17 cellular contexts compared by ENCODE assay signal in the genomic region with DNA sequence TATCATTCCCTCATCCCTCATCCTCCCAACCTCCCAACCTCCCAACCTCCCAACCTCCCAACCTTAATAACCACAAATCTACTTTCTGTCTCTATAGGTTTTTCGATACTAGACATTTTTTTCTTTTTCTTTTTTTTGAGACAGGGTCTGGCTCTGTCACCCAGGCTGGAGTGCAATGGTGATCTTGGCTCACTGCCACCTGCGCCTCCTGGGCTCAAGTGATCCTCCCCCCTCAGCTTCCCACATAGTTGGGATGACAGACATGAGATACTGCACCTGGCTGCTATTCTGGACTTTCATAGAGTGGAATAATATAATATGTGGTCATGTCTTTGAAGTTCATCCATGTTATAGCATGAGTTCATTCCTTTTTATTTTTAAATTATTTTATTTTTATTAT.
"Had no signal": no experiment of that assay in that cellular context is flagged by ENCODE, and none has a peak within 500 bp of the region (broad histone marks: within the 10 kb centered on the region; RNA-seq: fewer than 3 reads in every experiment).

No MANE protein-coding gene starts in this region.

- H3K27ac ChIP-seq: brain microvascular endothelial cell, tibial artery had no signal

- H3K4me3 ChIP-seq: tibial artery had no signal

- H3K27ac Mint-ChIP-seq: activated CD4-positive, alpha-beta T cell treated with anti-CD3 and anti-CD28 coated beads, Interleukin-2, amount 10 ng/mL, durations not matched to agents 7 days and 5 days; activated naive CD8-positive, alpha-beta T cell treated with anti-CD3 and anti-CD28 coated beads, Interleukin-2, amount 10 ng/mL, durations not matched to agents 7 days and 5 days; activated T-helper 1 cell treated with anti-CD3 and anti-CD28 coated beads, Interleukin-12 subunit alpha, Interleukin-12 subunit beta, Interleukin-2, Interleukin-4 antibody, amounts not matched to agents 30 ng/mL and 10 ng/mL and 1 ng/mL, durations not matched to agents 14 hours and 24 hours and 36 hours; dendritic cell treated with granulocyte-macrophage colony-stimulating factor and Interleukin-4, amounts not matched to agents 40 ng/mL and 50 ng/mL, for 4 days; natural killer cell treated with Interleukin-12 subunit alpha and Interleukin-12 subunit beta and Interleukin-15 and Interleukin-18, amount 100 ng/mL, for 72 hours; stimulated activated naive B cell treated with anti-CD40 and anti-IgM and Interleukin-4, amounts not matched to agents 10 μg/mL and 1 μg/mL and 100 μg/mL, for 72 hours had no signal

- H3K36me3 Mint-ChIP-seq: activated naive CD8-positive, alpha-beta T cell treated with anti-CD3 and anti-CD28 coated beads, Interleukin-2, amount 10 ng/mL, durations not matched to agents 7 days and 5 days; natural killer cell treated with Interleukin-12 subunit alpha and Interleukin-12 subunit beta and Interleukin-15 and Interleukin-18, amount 100 ng/mL, for 72 hours had no signal

- DNase-seq: activated CD4-positive, alpha-beta T cell treated with anti-CD3 and anti-CD28 coated beads, Interleukin-2, amount 10 ng/mL, durations not matched to agents 7 days and 5 days; activated CD8-positive, alpha-beta memory T cell treated with anti-CD3 and anti-CD28 coated beads for 24 hours; activated naive CD8-positive, alpha-beta T cell treated with anti-CD3 and anti-CD28 coated beads, Interleukin-2, amount 10 ng/mL, durations not matched to agents 7 days and 5 days; brain microvascular endothelial cell; cerebellar nuclear complex; effector memory CD8-positive, alpha-beta T cell; foreskin melanocyte; mesenchymal stem cell; nucleus accumbens; posterior cingulate gyrus; retina; stimulated activated CD4-positive, alpha-beta T cell treated with anti-CD3 and anti-CD28 coated beads, Interleukin-2, amount 100 ng/mL, for 48 hours; stimulated activated naive B cell treated with anti-CD40 and anti-IgM and Interleukin-4, amounts not matched to agents 10 μg/mL and 1 μg/mL and 100 μg/mL, for 72 hours; tibial artery had no signal

- H3K4me1 ChIP-seq: tibial artery had no signal

- H3K9me3 Mint-ChIP-seq: activated CD4-positive, alpha-beta T cell treated with anti-CD3 and anti-CD28 coated beads, Interleukin-2, amount 10 ng/mL, durations not matched to agents 7 days and 5 days; activated naive CD8-positive, alpha-beta T cell treated with anti-CD3 and anti-CD28 coated beads, Interleukin-2, amount 10 ng/mL, durations not matched to agents 7 days and 5 days; activated T-helper 1 cell treated with anti-CD3 and anti-CD28 coated beads, Interleukin-12 subunit alpha, Interleukin-12 subunit beta, Interleukin-2, Interleukin-4 antibody, amounts not matched to agents 30 ng/mL and 10 ng/mL and 1 ng/mL, durations not matched to agents 14 hours and 24 hours and 36 hours; dendritic cell treated with granulocyte-macrophage colony-stimulating factor and Interleukin-4, amounts not matched to agents 40 ng/mL and 50 ng/mL, for 4 days; effector memory CD8-positive, alpha-beta T cell; natural killer cell treated with Interleukin-12 subunit alpha and Interleukin-12 subunit beta and Interleukin-15 and Interleukin-18, amount 100 ng/mL, for 72 hours; stimulated activated naive B cell treated with anti-CD40 and anti-IgM and Interleukin-4, amounts not matched to agents 10 μg/mL and 1 μg/mL and 100 μg/mL, for 72 hours had no signal

- H3K36me3 ChIP-seq: brain microvascular endothelial cell, tibial artery had no signal

- H3K27me3 Mint-ChIP-seq: activated CD4-positive, alpha-beta T cell treated with anti-CD3 and anti-CD28 coated beads, Interleukin-2, amount 10 ng/mL, durations not matched to agents 7 days and 5 days; activated naive CD8-positive, alpha-beta T cell treated with anti-CD3 and anti-CD28 coated beads, Interleukin-2, amount 10 ng/mL, durations not matched to agents 7 days and 5 days; dendritic cell treated with granulocyte-macrophage colony-stimulating factor and Interleukin-4, amounts not matched to agents 40 ng/mL and 50 ng/mL, for 4 days; effector memory CD8-positive, alpha-beta T cell; natural killer cell treated with Interleukin-12 subunit alpha and Interleukin-12 subunit beta and Interleukin-15 and Interleukin-18, amount 100 ng/mL, for 72 hours; stimulated activated naive B cell treated with anti-CD40 and anti-IgM and Interleukin-4, amounts not matched to agents 10 μg/mL and 1 μg/mL and 100 μg/mL, for 72 hours had no signal

- H3K9me3 ChIP-seq: tibial artery had no signal

- H3K4me1 Mint-ChIP-seq: activated CD4-positive, alpha-beta T cell treated with anti-CD3 and anti-CD28 coated beads, Interleukin-2, amount 10 ng/mL, durations not matched to agents 7 days and 5 days; activated naive CD8-positive, alpha-beta T cell treated with anti-CD3 and anti-CD28 coated beads, Interleukin-2, amount 10 ng/mL, durations not matched to agents 7 days and 5 days; stimulated activated naive B cell treated with anti-CD40 and anti-IgM and Interleukin-4, amounts not matched to agents 10 μg/mL and 1 μg/mL and 100 μg/mL, for 72 hours had no signal

- H3K4me3 Mint-ChIP-seq: activated CD4-positive, alpha-beta T cell treated with anti-CD3 and anti-CD28 coated beads, Interleukin-2, amount 10 ng/mL, durations not matched to agents 7 days and 5 days; activated naive CD8-positive, alpha-beta T cell treated with anti-CD3 and anti-CD28 coated beads, Interleukin-2, amount 10 ng/mL, durations not matched to agents 7 days and 5 days; activated T-helper 1 cell treated with anti-CD3 and anti-CD28 coated beads, Interleukin-12 subunit alpha, Interleukin-12 subunit beta, Interleukin-2, Interleukin-4 antibody, amounts not matched to agents 30 ng/mL and 10 ng/mL and 1 ng/mL, durations not matched to agents 14 hours and 24 hours and 36 hours; dendritic cell treated with granulocyte-macrophage colony-stimulating factor and Interleukin-4, amounts not matched to agents 40 ng/mL and 50 ng/mL, for 4 days; effector memory CD8-positive, alpha-beta T cell; natural killer cell treated with Interleukin-12 subunit alpha and Interleukin-12 subunit beta and Interleukin-15 and Interleukin-18, amount 100 ng/mL, for 72 hours; stimulated activated naive B cell treated with anti-CD40 and anti-IgM and Interleukin-4, amounts not matched to agents 10 μg/mL and 1 μg/mL and 100 μg/mL, for 72 hours had no signal

- H3K27me3 ChIP-seq: brain microvascular endothelial cell, tibial artery had no signal
